Comparison of ENCODE assay signal across 8 cellular contexts in genomic region chr15:101641894-101642293, GRCh38. TPM values are rescaled to one million over a fixed set of nuclear protein-coding genes. Genes with fewer than 3 reads are reported as not detected.
A peak's percentile ranks its signal among the peaks of the same experiment; 100 is the strongest.
DNase-seq lines count a peak whose midpoint lies in the region; ATAC-seq, FAIRE-seq and TF ChIP-seq lines count a peak whose summit lies in the region.

No MANE protein-coding gene starts in this region.

- TF ChIP-seq CTCF in astrocyte (IDR thresholded peaks at IDR 0.05; ENCODE audit: insufficient read depth, low read depth, low read length) (no peak), lower leg skin (IDR thresholded peaks at IDR 0.05) (no peak)

- H3K27ac Mint-ChIP-seq in astrocyte (ENCODE audit: unreplicated experiment) (no peak overlapping the region), memory B cell (peak overlapping the region; percentile 53)

- peaks cover 27% of the 10 kb centered on the region for H4K20me1 ChIP-seq in astrocyte (ENCODE audit: insufficient read depth, low read length)

- intact Hi-C loops in lower leg skin (cut with DNase I; ENCODE audit: low total_unique reads), result no loop called here

- no peak overlapping the region for H3K27ac ChIP-seq in astrocyte (ENCODE audit: low read depth, low read length)

- H3K79me2 ChIP-seq in astrocyte (ENCODE audit: insufficient read depth, low read length), result peaks cover 17% of the 10 kb centered on the region

- no peaks in the 10 kb centered on the region for H3K27me3 ChIP-seq in astrocyte (ENCODE audit: insufficient read depth, low read length)

- no peaks in the 10 kb centered on the region for H3K9me3 Mint-ChIP-seq in astrocyte (ENCODE audit: unreplicated experiment)
- no peaks in the 10 kb centered on the region for H3K9me3 Mint-ChIP-seq in memory B cell

- peaks cover 5% of the 10 kb centered on the region for H3K4me1 ChIP-seq in astrocyte (ENCODE audit: insufficient read depth, low read length)

- peak; percentile 42 for DNase-seq in EH (ENCODE audit: low read depth)
- DNase-seq in MV-4-11 (lab: John Stamatoyannopoulos, UW), result peak; percentile 84
- no peak for DNase-seq in astrocyte (ENCODE audit: low read depth)
- no peak for DNase-seq in memory B cell (ENCODE audit: low spot score in 2 of 2)
- no peak for DNase-seq in lower leg skin (ENCODE audit: low spot score in 2 of 2)
- DNase-seq in NCI-H524 treated with DMSO at 0.1 percent for 48 hours (lab: John Stamatoyannopoulos, UW), result no peak
- DNase-seq in left lobe of liver (ENCODE audit: low spot score), result no peak
- no peak for DNase-seq in mucosa of gallbladder (ENCODE audit: low spot score)

- peaks cover 37% of the 10 kb centered on the region for H3K36me3 ChIP-seq in astrocyte (ENCODE audit: insufficient read depth, low read length)

- TF ChIP-seq POLR2A in lower leg skin (IDR thresholded peaks at IDR 0.05), result no peak

- H3K9ac ChIP-seq in astrocyte (ENCODE audit: low read length), result peak overlapping the region; percentile 1

- H3K4me2 ChIP-seq in astrocyte (ENCODE audit: low read length), result no peak overlapping the region

- ATAC-seq in memory B cell (ENCODE audit: low read depth) (peak; percentile 86), left lobe of liver (no peak)

- H3K36me3 Mint-ChIP-seq in astrocyte (ENCODE audit: low read depth, unreplicated experiment) (peaks cover 6% of the 10 kb centered on the region), memory B cell (peaks cover 31% of the 10 kb centered on the region)

- H2AFZ ChIP-seq in astrocyte (ENCODE audit: low read depth, low read length), result no peak overlapping the region

- 67 to 68% methylated on average over 1 of the region's 1 CpG for WGBS in lower leg skin, 2 donors

- H3K4me1 Mint-ChIP-seq in astrocyte (ENCODE audit: low read depth, unreplicated experiment) (peaks cover 3% of the 10 kb centered on the region), memory B cell (peaks cover 19% of the 10 kb centered on the region)

- H3K4me3 Mint-ChIP-seq in astrocyte (ENCODE audit: unreplicated experiment) (no peak overlapping the region), memory B cell (no peak overlapping the region)

- no peaks in the 10 kb centered on the region for H3K27me3 Mint-ChIP-seq in astrocyte (ENCODE audit: low read depth, unreplicated experiment)
- no peaks in the 10 kb centered on the region for H3K27me3 Mint-ChIP-seq in memory B cell

- no peaks in the 10 kb centered on the region for H3K9me3 ChIP-seq in astrocyte (ENCODE audit: insufficient read depth, low read depth, low read length)

- H3K4me3 ChIP-seq in astrocyte (ENCODE audit: insufficient read depth, low read depth, low read length) (no peak overlapping the region), lower leg skin (ENCODE audit: low read depth, poor library complexity, severe bottlenecking) (no peak overlapping the region)

- FAIRE-seq in astrocyte (lab: Jason Lieb, UNC), result no peak

RNA-seq across cellular contexts. Expression of gene TM2D3, which starts 10.3 kb away (rescaled TPM):
- total RNA-seq in astrocyte (28.1 and 31.8 TPM in 2 replicates), lower leg skin (10 to 100 TPM; 33.8 to 59.4 (median 39.7) TPM), left lobe of liver (30.4 TPM), mucosa of gallbladder (59.1 TPM)

Comparison
In these comparisons a context has a peak if more than half of its experiments do, and no peak if none do; other contexts are left out.
1. DNase-seq: peak in EH (single experiment) and MV-4-11 (single experiment); none in astrocyte (single experiment), memory B cell (0 of 2), lower leg skin (0 of 2), NCI-H524 treated with DMSO at 0.1 percent for 48 hours (single experiment), left lobe of liver (single experiment) and mucosa of gallbladder (single experiment).